ENCODE assay signal across 13 cellular contexts in the genomic region with DNA sequence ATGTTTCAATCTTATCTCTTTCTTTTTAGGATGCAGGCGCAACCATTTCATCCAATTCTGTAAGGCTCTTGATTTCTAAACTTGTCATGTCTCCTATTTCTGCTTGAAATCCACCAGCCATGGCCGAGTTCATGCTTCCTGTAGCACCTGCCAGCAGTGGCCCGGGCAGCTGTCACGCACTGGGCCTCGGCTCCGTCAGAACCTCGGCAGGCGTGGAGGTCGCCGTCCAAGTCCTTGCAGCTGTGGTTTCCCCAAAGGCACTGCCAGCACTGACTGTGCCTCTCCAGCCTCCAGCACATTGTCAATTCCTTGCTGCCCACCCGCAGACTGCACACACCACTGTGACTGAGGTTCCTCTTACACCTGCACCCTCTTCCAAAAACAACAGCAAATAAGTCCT.
DNase-seq lines count a peak whose midpoint lies in the region; ATAC-seq and TF ChIP-seq lines count a peak whose summit lies in the region.
"Had no signal": no experiment of that assay in that cellular context is flagged by ENCODE, and none has a peak within 500 bp of the region (broad histone marks: within the 10 kb centered on the region; RNA-seq: fewer than 3 reads in every experiment).

No MANE protein-coding gene starts in this region.

- H3K27ac ChIP-seq in sigmoid colon (no peak overlapping the region), aorta (ENCODE audit: low read depth in 1 of 2, low read length in 2 of 2) (no peak overlapping the region)
- H3K27ac ChIP-seq: C4-2B, GM23248 had no signal

- no peak for TF ChIP-seq POLR2A in sigmoid colon (IDR thresholded peaks at IDR 0.05)

- H3K9me3 ChIP-seq in sigmoid colon (no peaks in the 10 kb centered on the region), aorta (ENCODE audit: control insufficient read depth, low read length) (no peaks in the 10 kb centered on the region)
- H3K9me3 ChIP-seq: Caco-2 had no signal

- H3K4me3 ChIP-seq in sigmoid colon: no peak overlapping the region
- H3K4me3 ChIP-seq in aorta (ENCODE audit: low read length in 2 of 2): no peak overlapping the region
- H3K4me3 ChIP-seq: GM23248 had no signal

- no peak for TF ChIP-seq CTCF in sigmoid colon (IDR thresholded peaks at IDR 0.05)

- peaks cover 0 to 7% (median 0%) of the 10 kb centered on the region in 3 donors for H3K27me3 ChIP-seq in sigmoid colon
- H3K27me3 ChIP-seq in aorta (ENCODE audit: control insufficient read depth in 1 of 2, insufficient read depth in 2 of 2, low read length in 1 of 2): no peaks in the 10 kb centered on the region

- ATAC-seq in aorta (ENCODE audit: low FRiP score) (no peak), GM21360 (IDR thresholded peaks at IDR 0.05; ENCODE audit: unreplicated experiment) (no peak)

- intact Hi-C loops in sigmoid colon (cut with DNase I) (no loop called here), aorta (cut with DNase I) (no loop called here)

- TF ChIP-seq EP300 in sigmoid colon (IDR thresholded peaks at IDR 0.05): no peak

- peak; percentile 48 for DNase-seq in NCI-H2029 (lab: John Stamatoyannopoulos, UW)
- no peak for DNase-seq in NCI-H2029 treated with DMSO at 0.1 percent for 48 hours (lab: John Stamatoyannopoulos, UW)
- peak; percentile 16 for DNase-seq in activated effector memory CD4-positive, alpha-beta T cell treated with anti-CD3 and anti-CD28 coated beads, Interleukin-2, amount 50 U/mL, for 16 hours
- DNase-seq in activated effector memory CD4-positive, alpha-beta T cell treated with Interleukin-2 at 50 U/mL for 16 hours: no peak
- DNase-seq in sigmoid colon: peak; percentile 34
- peak; percentile 11 to 57 for DNase-seq in aorta
- DNase-seq in AG08396 (ENCODE audit: low spot score): no peak
- DNase-seq: Caco-2; CD4-positive, alpha-beta T cell; GM23248; HCEC 1CT had no signal

- WGBS in sigmoid colon, 2 donors: 88 to 91% methylated on average over 11 of the region's 11 CpGs
- 20 to 22% methylated on average over 11 of the region's 11 CpGs for WGBS in aorta, 2 donors

- H3K36me3 ChIP-seq in sigmoid colon (no peaks in the 10 kb centered on the region), aorta (ENCODE audit: control insufficient read depth in 1 of 2, insufficient read depth in 2 of 2, low read length in 1 of 2) (no peaks in the 10 kb centered on the region)

- H3K4me1 ChIP-seq in sigmoid colon (no peaks in the 10 kb centered on the region), aorta (ENCODE audit: control insufficient read depth in 1 of 2, insufficient read depth in 2 of 2, low read length in 2 of 2) (no peaks in the 10 kb centered on the region)
- H3K4me1 ChIP-seq: Caco-2 had no signal

Comparison
In these comparisons a context has a peak if more than half of its experiments do, and no peak if none do; other contexts are left out.
1. DNase-seq: peak in NCI-H2029 (single experiment), activated effector memory CD4-positive, alpha-beta T cell treated with anti-CD3 and anti-CD28 coated beads, Interleukin-2, amount 50 U/mL, for 16 hours (single experiment), sigmoid colon (single experiment) and aorta (2 of 2); none in NCI-H2029 treated with DMSO at 0.1 percent for 48 hours (single experiment), activated effector memory CD4-positive, alpha-beta T cell treated with Interleukin-2 at 50 U/mL for 16 hours (single experiment) and AG08396 (single experiment).